ENCODE assay signal across 16 cellular contexts in the genomic region with DNA sequence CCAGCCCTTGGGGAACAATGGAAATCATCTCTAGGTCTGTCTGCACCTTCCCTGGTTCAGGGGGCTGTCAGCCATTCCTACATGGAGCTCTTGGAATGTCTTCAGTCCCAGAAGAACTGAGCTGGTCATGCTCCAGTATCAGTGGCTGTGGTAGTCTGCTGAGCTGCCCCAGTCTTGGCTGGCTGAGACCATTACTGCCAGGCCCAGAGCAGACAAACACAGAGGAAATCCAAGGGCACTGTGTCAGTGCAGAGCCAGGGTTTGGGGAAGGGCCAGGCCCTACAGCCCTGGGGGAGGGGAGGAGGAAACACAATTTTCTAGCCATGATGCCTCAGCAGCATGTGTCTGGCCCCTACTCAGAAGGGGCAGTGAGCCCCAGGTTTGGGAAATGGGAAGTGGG. TPM values are rescaled to one million over a fixed set of nuclear protein-coding genes. Genes with fewer than 3 reads are reported as not detected.
DNase-seq lines count a peak whose midpoint lies in the region; ATAC-seq and TF ChIP-seq lines count a peak whose summit lies in the region.
"Had no signal": no experiment of that assay in that cellular context is flagged by ENCODE, and none has a peak within 500 bp of the region (broad histone marks: within the 10 kb centered on the region; RNA-seq: fewer than 3 reads in every experiment).

No MANE protein-coding gene starts in this region.

- H3K27me3 ChIP-seq in adrenal gland (no peaks in the 10 kb centered on the region), psoas muscle (ENCODE audit: insufficient read depth in 3 of 3, low read length in 2 of 3) (no peaks in the 10 kb centered on the region)
- H3K27me3 ChIP-seq: foreskin keratinocyte, spleen, tibial artery had no signal

- no peak overlapping the region for H3K4me3 Mint-ChIP-seq in stimulated activated memory B cell treated with anti-CD40 and anti-IgM and Interleukin-4, amounts not matched to agents 10 μg/mL and 1 μg/mL and 100 μg/mL, for 72 hours
- H3K4me3 Mint-ChIP-seq: CD14-positive monocyte had no signal

- peak; percentile 46 to 76 (median 63) for DNase-seq in adrenal gland
- DNase-seq in left colon, result no peak
- no peak for DNase-seq in psoas muscle
- no peak for DNase-seq in foreskin fibroblast
- no peak for DNase-seq in dermis blood vessel endothelial cell
- DNase-seq in activated CD4-positive, alpha-beta T cell treated with anti-CD3 and anti-CD28 coated beads for 48 hours, result no peak
- DNase-seq: activated CD4-positive, alpha-beta T cell treated with anti-CD3 and anti-CD28 coated beads, Interleukin-2, amount 50 U/mL, for 48 hours; activated naive CD4-positive, alpha-beta T cell treated with Interleukin-2 at 50 U/mL for 16 hours; activated T-cell treated with anti-CD3 and anti-CD28 coated beads, Interleukin-2, amount 50 U/mL, for 1 hour; foreskin keratinocyte; NCI-H2227 treated with DMSO at 0.1 percent for 48 hours; spleen had no signal

- H3K36me3 Mint-ChIP-seq in stimulated activated memory B cell treated with anti-CD40 and anti-IgM and Interleukin-4, amounts not matched to agents 10 μg/mL and 1 μg/mL and 100 μg/mL, for 72 hours, result no peaks in the 10 kb centered on the region
- H3K36me3 Mint-ChIP-seq: CD14-positive monocyte had no signal

- H3K27ac ChIP-seq in C4-2B (peak overlapping the region; percentile 54), adrenal gland (peak overlapping the region in 2 of 5 donors; percentile 14 to 40), psoas muscle (peak overlapping the region; percentile 67)
- H3K27ac ChIP-seq: foreskin keratinocyte, tibial artery had no signal

- H3K9me3 Mint-ChIP-seq in stimulated activated memory B cell treated with anti-CD40 and anti-IgM and Interleukin-4, amounts not matched to agents 10 μg/mL and 1 μg/mL and 100 μg/mL, for 72 hours, result no peaks in the 10 kb centered on the region

- no peak for TF ChIP-seq POLR2A in adrenal gland (IDR thresholded peaks at IDR 0.05)

- no peaks in the 10 kb centered on the region for H3K27me3 Mint-ChIP-seq in stimulated activated memory B cell treated with anti-CD40 and anti-IgM and Interleukin-4, amounts not matched to agents 10 μg/mL and 1 μg/mL and 100 μg/mL, for 72 hours

- no peak for TF ChIP-seq CTCF in C4-2B (conservative IDR thresholded peaks at IDR 0.05)
- TF ChIP-seq CTCF in adrenal gland (IDR thresholded peaks at IDR 0.05), result no peak
- no peak for TF ChIP-seq CTCF in psoas muscle (IDR thresholded peaks at IDR 0.05)
- no peak for TF ChIP-seq CTCF in foreskin fibroblast (IDR thresholded peaks at IDR 0.05; ENCODE audit: low read depth, low read length)

- intact Hi-C loops in adrenal gland (cut with DNase I) (loop anchor here (5.0 to 10.0 kb wide), 4 partner anchors 95 to 353 kb away; a partner anchor contains a TSS), left colon (cut with DNase I, micrococcal nuclease) (loop anchor here (5.0 kb wide), 1 partner anchor 188 kb away; no protein-coding TSS in a partner anchor), psoas muscle (cut with DNase I) (loop anchor here (1.0 to 5.0 kb wide), 4 partner anchors 189 to 353 kb away; no protein-coding TSS in a partner anchor)

- H3K9me3 ChIP-seq in adrenal gland (replicated peaks in 1 of 3) (no peaks in the 10 kb centered on the region), psoas muscle (no peaks in the 10 kb centered on the region)
- H3K9me3 ChIP-seq: spleen, tibial artery had no signal

- H3K4me3 ChIP-seq in adrenal gland (no peak overlapping the region), psoas muscle (no peak overlapping the region), foreskin fibroblast (ENCODE audit: low read depth in 1 of 2, low read length in 2 of 2) (no peak overlapping the region)
- H3K4me3 ChIP-seq: spleen, tibial artery had no signal

- H3K4me1 Mint-ChIP-seq in stimulated activated memory B cell treated with anti-CD40 and anti-IgM and Interleukin-4, amounts not matched to agents 10 μg/mL and 1 μg/mL and 100 μg/mL, for 72 hours, result peaks cover 6% of the 10 kb centered on the region

- no peaks in the 10 kb centered on the region for H3K36me3 ChIP-seq in adrenal gland (replicated peaks in 1 of 2)
- no peaks in the 10 kb centered on the region for H3K36me3 ChIP-seq in psoas muscle (ENCODE audit: insufficient read depth in 1 of 2, low read depth in 1 of 2)
- H3K36me3 ChIP-seq: spleen, tibial artery had no signal

- H3K4me1 ChIP-seq in adrenal gland (replicated peaks in 1 of 2), result peaks cover 7 to 8% of the 10 kb centered on the region in 2 donors
- peaks cover 20% of the 10 kb centered on the region for H3K4me1 ChIP-seq in psoas muscle

- peak; percentile 9 for ATAC-seq in left colon
- peak in 3 of 4 donors; percentile 24 to 33 (median 25) for ATAC-seq in psoas muscle
- no peak for ATAC-seq in stimulated activated memory B cell treated with anti-CD40 and anti-IgM and Interleukin-4, amounts not matched to agents 10 μg/mL and 1 μg/mL and 100 μg/mL, for 72 hours
- ATAC-seq: foreskin keratinocyte had no signal

- no peak overlapping the region for H3K27ac Mint-ChIP-seq in stimulated activated memory B cell treated with anti-CD40 and anti-IgM and Interleukin-4, amounts not matched to agents 10 μg/mL and 1 μg/mL and 100 μg/mL, for 72 hours

RNA-seq across cellular contexts. Expression of a gene that starts 58.4 kb away (rescaled TPM):
- 1 to 10 TPM; 1.8 to 8.4 (median 4.5) TPM for total RNA-seq in adrenal gland
- 1 to 10 TPM; 1.8 to 4.3 (median 2.3) TPM for polyA plus RNA-seq in adrenal gland
- 10 to 100 TPM; 14.2 to 23.5 TPM for total RNA-seq in left colon
- 10 to 100 TPM in 3 of 4 donors, 1 to 10 TPM in 1; 9.0 to 29.3 (median 18.7) TPM for total RNA-seq in psoas muscle
- 10 to 100 TPM in 2 of 3 donors, 1 to 10 TPM in 1; 2.3 to 13.4 (median 13.0) TPM for polyA plus RNA-seq in psoas muscle
- total RNA-seq in dermis blood vessel endothelial cell, result 13.6 and 16.0 TPM in 2 replicates
- polyA plus RNA-seq: CD14-positive monocyte had no signal

Comparison
In these comparisons a context has a peak if more than half of its experiments do, and no peak if none do; other contexts are left out.
1. DNase-seq: peak in adrenal gland (7 of 7); none in left colon (0 of 2), psoas muscle (0 of 2), foreskin fibroblast (0 of 2), dermis blood vessel endothelial cell (single experiment) and activated CD4-positive, alpha-beta T cell treated with anti-CD3 and anti-CD28 coated beads for 48 hours (single experiment).